Comparison of ENCODE assay signal across 25 cellular contexts in genomic region chr5:109610581-109610980, GRCh38.
DNase-seq lines count a peak whose midpoint lies in the region; ATAC-seq, FAIRE-seq and TF ChIP-seq lines count a peak whose summit lies in the region.
"Had no signal": no experiment of that assay in that cellular context is flagged by ENCODE, and none has a peak within 500 bp of the region (broad histone marks: within the 10 kb centered on the region; RNA-seq: fewer than 3 reads in every experiment).

No MANE protein-coding gene starts in this region.

- DNase-seq in glutamatergic neuron, result no peak
- no peak for DNase-seq in HUDEP-2 (lab: John Stamatoyannopoulos, UW; ENCODE audit: unreplicated experiment in 76 of 76)
- DNase-seq in kidney, result no peak
- DNase-seq in pons (ENCODE audit: low spot score), result no peak
- DNase-seq: ACHN; BE2C; C1 segment of cervical spinal cord; CD4-positive, CD25-positive, alpha-beta regulatory T cell; CD8-positive, alpha-beta memory T cell; COR-L47; DMS 273 treated with DMSO at 0.1 percent for 48 hours; DMS53; DND-41; EL; H9 had no signal

- CTCF ChIA-PET in HEK293 (lab: Yijun Ruan, JAX), result interaction anchor here (0.6 kb wide), 1 partner anchor 63 kb away, joined by 3 read pairs; no protein-coding TSS in a partner anchor

- H3K4me1 ChIP-seq in HEK293 (ENCODE audit: control insufficient read depth, insufficient read depth, low read length) (no peaks in the 10 kb centered on the region), kidney (ENCODE audit: control insufficient read depth in 1 of 2, insufficient read depth in 1 of 2, low read depth in 1 of 2, low read length in 2 of 2) (no peaks in the 10 kb centered on the region)

- ATAC-seq in GM18519 (IDR thresholded peaks at IDR 0.05; ENCODE audit: low FRiP score, unreplicated experiment), result no peak
- ATAC-seq: GM12878, HepG2 had no signal

- H3K9me3 ChIP-seq in HEK293 (ENCODE audit: control insufficient read depth, insufficient read depth, low read depth, low read length), result no peaks in the 10 kb centered on the region
- H3K9me3 ChIP-seq in kidney (ENCODE audit: control insufficient read depth in 1 of 2, low read length in 2 of 2), result no peaks in the 10 kb centered on the region
- H3K9me3 ChIP-seq: BE2C had no signal

- H3K4me3 Mint-ChIP-seq in glutamatergic neuron (ENCODE audit: unreplicated experiment), result no peak overlapping the region
- H3K4me3 Mint-ChIP-seq: CD4-positive, CD25-positive, alpha-beta regulatory T cell; CD8-positive, alpha-beta memory T cell; H9; IgD-negative memory B cell had no signal

- H3K36me3 Mint-ChIP-seq in glutamatergic neuron (ENCODE audit: unreplicated experiment), result no peaks in the 10 kb centered on the region
- H3K36me3 Mint-ChIP-seq: CD4-positive, CD25-positive, alpha-beta regulatory T cell; CD8-positive, alpha-beta memory T cell; IgD-negative memory B cell had no signal

- H3K27ac Mint-ChIP-seq in glutamatergic neuron (ENCODE audit: unreplicated experiment), result peak overlapping the region; percentile 19
- H3K27ac Mint-ChIP-seq: CD4-positive, CD25-positive, alpha-beta regulatory T cell; H9; IgD-negative memory B cell had no signal

- intact Hi-C loops in kidney (cut with DNase I), result no loop called here

- TF ChIP-seq CTCF in HEK293 (tag by site-specific recombination; IDR thresholded peaks at IDR 0.05) (no peak), glutamatergic neuron (IDR thresholded peaks at IDR 0.05; ENCODE audit: partially characterized antibody, unreplicated experiment) (no peak), kidney (IDR thresholded peaks at IDR 0.05; ENCODE audit: borderline replicate concordance, extremely low read depth, insufficient read depth) (no peak)

- POLR2A ChIA-PET in HEK293 (lab: Yijun Ruan, JAX), result interaction anchor here (0.6 kb wide), 1 partner anchor 552 kb away, joined by 3 read pairs; no protein-coding TSS in a partner anchor

- H3K27ac ChIP-seq in HEK293 (ENCODE audit: extremely low read depth, low read depth, low read length), result no peak overlapping the region
- peak overlapping the region; percentile 99 for H3K27ac ChIP-seq in cingulate gyrus (ENCODE audit: low read depth, low read length)
- no peak overlapping the region for H3K27ac ChIP-seq in kidney (ENCODE audit: low read depth in 2 of 2, low read length in 2 of 2)
- H3K27ac ChIP-seq: HL-60 had no signal

- H3K4me3 ChIP-seq in HEK293 (ENCODE audit: low read depth, low read length) (no peak overlapping the region), kidney (ENCODE audit: low read length in 2 of 2) (no peak overlapping the region)
- H3K4me3 ChIP-seq: GM12878 had no signal

- H3K36me3 ChIP-seq in HEK293 (ENCODE audit: control insufficient read depth in 2 of 2, insufficient read depth in 1 of 2, low read length in 2 of 2) (no peaks in the 10 kb centered on the region), kidney (ENCODE audit: control insufficient read depth in 1 of 2, insufficient read depth in 2 of 2, low read length in 2 of 2) (no peaks in the 10 kb centered on the region)
- H3K36me3 ChIP-seq: BE2C had no signal

- H3K9ac ChIP-seq in kidney (ENCODE audit: low read length in 2 of 2), result no peak overlapping the region

- H3K9me3 Mint-ChIP-seq in glutamatergic neuron (ENCODE audit: unreplicated experiment), result peaks cover 4% of the 10 kb centered on the region
- H3K9me3 Mint-ChIP-seq: CD4-positive, CD25-positive, alpha-beta regulatory T cell; CD8-positive, alpha-beta memory T cell; H9 had no signal

- peaks cover 37% of the 10 kb centered on the region for H3K4me1 Mint-ChIP-seq in glutamatergic neuron (ENCODE audit: low read depth, unreplicated experiment)
- H3K4me1 Mint-ChIP-seq: CD4-positive, CD25-positive, alpha-beta regulatory T cell; CD8-positive, alpha-beta memory T cell had no signal

- FAIRE-seq in kidney (lab: Jason Lieb, UNC), result no peak
- FAIRE-seq: GM12878, GM19239, H1, HepG2, HTR-8/SVneo had no signal

- H3K27me3 Mint-ChIP-seq in glutamatergic neuron (ENCODE audit: unreplicated experiment), result no peaks in the 10 kb centered on the region
- H3K27me3 Mint-ChIP-seq: CD4-positive, CD25-positive, alpha-beta regulatory T cell had no signal

TF ChIP-seq in HEK293, 187 proteins besides CTCF, POLR2A, EP300 and RAD21:
- TF ChIP-seq ZNF366 (tag by site-specific recombination; conservative IDR thresholded peaks at IDR 0.05), result peak; percentile 41; the same call in 1 of the 2 replicates
- no peak for TF ChIP-seq ZNF223 (tag by site-specific recombination; IDR thresholded peaks at IDR 0.05)
